In the genomic region with DNA sequence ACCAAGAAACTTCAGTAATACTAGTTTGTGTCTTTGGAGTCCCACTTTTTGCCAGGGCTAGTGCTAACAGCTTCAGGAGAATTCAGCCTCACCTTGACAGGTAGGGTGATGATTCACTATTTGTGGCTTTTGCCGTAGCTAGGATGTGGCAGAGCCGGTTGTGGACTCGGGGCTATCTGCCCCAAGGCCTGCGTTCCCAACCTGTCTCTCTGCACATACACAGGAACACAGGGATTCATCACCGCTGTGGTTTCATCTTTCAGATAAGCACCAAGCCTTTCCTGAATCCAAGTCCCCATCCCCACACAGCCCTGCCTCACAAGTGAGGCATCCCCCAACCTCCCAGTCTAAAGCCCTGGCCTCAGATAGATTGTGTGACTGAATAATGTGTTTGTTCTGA, we compare ENCODE assay signal across 15 cellular contexts. TPM values are rescaled to one million over a fixed set of nuclear protein-coding genes. Genes with fewer than 3 reads are reported as not detected.
DNase-seq lines count a peak whose midpoint lies in the region; ATAC-seq and TF ChIP-seq lines count a peak whose summit lies in the region.
"Had no signal": no experiment of that assay in that cellular context is flagged by ENCODE, and none has a peak within 500 bp of the region (broad histone marks: within the 10 kb centered on the region; RNA-seq: fewer than 3 reads in every experiment).

No MANE protein-coding gene starts in this region.

- H3K9me3 Mint-ChIP-seq in activated naive CD4-positive, alpha-beta T cell treated with anti-CD3 and anti-CD28 coated beads, Interleukin-2, amount 50 U/mL, for 24 hours: no peaks in the 10 kb centered on the region
- H3K9me3 Mint-ChIP-seq in activated CD8-positive, alpha-beta T cell treated with anti-CD3 and anti-CD28 coated beads, Interleukin-2, amount 10 ng/mL, durations not matched to agents 7 days and 5 days (ENCODE audit: insufficient read depth): no peaks in the 10 kb centered on the region
- no peaks in the 10 kb centered on the region for H3K9me3 Mint-ChIP-seq in stimulated activated naive B cell treated with anti-CD40 and anti-IgM and Interleukin-4, amounts not matched to agents 10 μg/mL and 1 μg/mL and 100 μg/mL, for 72 hours
- H3K9me3 Mint-ChIP-seq: stimulated activated memory B cell treated with anti-CD40 and anti-IgM and Interleukin-4, amounts not matched to agents 10 μg/mL and 1 μg/mL and 100 μg/mL, for 72 hours had no signal

- no peak for ATAC-seq in activated CD8-positive, alpha-beta T cell treated with anti-CD3 and anti-CD28 coated beads, Interleukin-2, amount 10 ng/mL, durations not matched to agents 7 days and 5 days
- ATAC-seq in stimulated activated naive B cell treated with anti-CD40 and anti-IgM and Interleukin-4, amounts not matched to agents 10 μg/mL and 1 μg/mL and 100 μg/mL, for 72 hours (replicated peaks): no peak
- no peak for ATAC-seq in HG02642 (IDR thresholded peaks at IDR 0.05; ENCODE audit: poor library complexity, unreplicated experiment)
- ATAC-seq: stimulated activated memory B cell treated with anti-CD40 and anti-IgM and Interleukin-4, amounts not matched to agents 10 μg/mL and 1 μg/mL and 100 μg/mL, for 72 hours had no signal

- POLR2A ChIA-PET in activated CD8-positive, alpha-beta T cell treated with anti-CD3 and anti-CD28 coated beads, Interleukin-2, amount 10 ng/mL, durations not matched to agents 7 days and 5 days (lab: Charles Lee): no interaction called here

- H3K4me3 Mint-ChIP-seq in activated naive CD4-positive, alpha-beta T cell treated with anti-CD3 and anti-CD28 coated beads, Interleukin-2, amount 50 U/mL, for 24 hours: peak overlapping the region; percentile 67
- H3K4me3 Mint-ChIP-seq in activated CD8-positive, alpha-beta T cell treated with anti-CD3 and anti-CD28 coated beads, Interleukin-2, amount 10 ng/mL, durations not matched to agents 7 days and 5 days: peak overlapping the region; percentile 44
- peak overlapping the region in 1 of 2 donors; percentile 79 for H3K4me3 Mint-ChIP-seq in stimulated activated naive B cell treated with anti-CD40 and anti-IgM and Interleukin-4, amounts not matched to agents 10 μg/mL and 1 μg/mL and 100 μg/mL, for 72 hours
- H3K4me3 Mint-ChIP-seq: stimulated activated memory B cell treated with anti-CD40 and anti-IgM and Interleukin-4, amounts not matched to agents 10 μg/mL and 1 μg/mL and 100 μg/mL, for 72 hours had no signal

- H3K36me3 ChIP-seq in hepatocyte (replicated peaks; ENCODE audit: insufficient read depth, low read depth): no peaks in the 10 kb centered on the region

- H3K79me2 ChIP-seq in hepatocyte: no peaks in the 10 kb centered on the region

- CTCF ChIA-PET in activated CD8-positive, alpha-beta T cell treated with anti-CD3 and anti-CD28 coated beads, Interleukin-2, amount 10 ng/mL, durations not matched to agents 7 days and 5 days (lab: Charles Lee): interaction anchor here (1.7 to 4.8 kb wide), 3 partner anchors 19 to 29 kb away, joined by 5 to 17 read pairs (median 17); no protein-coding TSS in a partner anchor

- no peaks in the 10 kb centered on the region for H3K36me3 Mint-ChIP-seq in activated naive CD4-positive, alpha-beta T cell treated with anti-CD3 and anti-CD28 coated beads, Interleukin-2, amount 50 U/mL, for 24 hours
- no peaks in the 10 kb centered on the region for H3K36me3 Mint-ChIP-seq in activated CD8-positive, alpha-beta T cell treated with anti-CD3 and anti-CD28 coated beads, Interleukin-2, amount 10 ng/mL, durations not matched to agents 7 days and 5 days (ENCODE audit: low read depth)
- peaks cover 0 to 2% of the 10 kb centered on the region in 2 donors for H3K36me3 Mint-ChIP-seq in stimulated activated naive B cell treated with anti-CD40 and anti-IgM and Interleukin-4, amounts not matched to agents 10 μg/mL and 1 μg/mL and 100 μg/mL, for 72 hours
- H3K36me3 Mint-ChIP-seq: stimulated activated memory B cell treated with anti-CD40 and anti-IgM and Interleukin-4, amounts not matched to agents 10 μg/mL and 1 μg/mL and 100 μg/mL, for 72 hours had no signal

- peaks cover 48% of the 10 kb centered on the region for H3K27me3 Mint-ChIP-seq in activated naive CD4-positive, alpha-beta T cell treated with anti-CD3 and anti-CD28 coated beads, Interleukin-2, amount 50 U/mL, for 24 hours
- H3K27me3 Mint-ChIP-seq in activated CD8-positive, alpha-beta T cell treated with anti-CD3 and anti-CD28 coated beads, Interleukin-2, amount 10 ng/mL, durations not matched to agents 7 days and 5 days (ENCODE audit: low read depth): peaks cover 72% of the 10 kb centered on the region
- peaks cover 72 to 94% of the 10 kb centered on the region in 2 donors for H3K27me3 Mint-ChIP-seq in stimulated activated naive B cell treated with anti-CD40 and anti-IgM and Interleukin-4, amounts not matched to agents 10 μg/mL and 1 μg/mL and 100 μg/mL, for 72 hours

- WGBS in hepatocyte (ENCODE audit: low lambda C conversion rate, missing lambda C conversion rate): 41% methylated on average over 5 of the region's 5 CpGs

- no peaks in the 10 kb centered on the region for H3K9me3 ChIP-seq in hepatocyte (ENCODE audit: low read depth)
- H3K9me3 ChIP-seq: SK-N-SH had no signal

- DNase-seq in activated naive CD4-positive, alpha-beta T cell treated with anti-CD3 and anti-CD28 coated beads, Interleukin-2, amount 50 U/mL, for 16 hours: no peak
- DNase-seq in activated CD8-positive, alpha-beta T cell treated with anti-CD3 and anti-CD28 coated beads, Interleukin-2, amount 10 ng/mL, durations not matched to agents 7 days and 5 days: no peak
- DNase-seq in hepatocyte (ENCODE audit: low spot score) (no peak), hepatic stellate cell (ENCODE audit: low spot score) (no peak), GF-D8 (lab: John Stamatoyannopoulos, UW) (no peak)
- DNase-seq in stimulated activated naive B cell treated with anti-CD40 and anti-IgM and Interleukin-4, amounts not matched to agents 10 μg/mL and 1 μg/mL and 100 μg/mL, for 72 hours: no peak
- DNase-seq: activated CD4-positive, CD25-positive, alpha-beta regulatory T cell treated with anti-CD3 and anti-CD28 coated beads, Interleukin-2, amount 50 U/mL, for 72 hours; activated T-cell treated with anti-CD3 and anti-CD28 coated beads for 4 hours; NCI-H1105 treated with DMSO at 0.1 percent for 48 hours; occipital lobe; SK-N-SH had no signal

- no peaks in the 10 kb centered on the region for H4K20me1 ChIP-seq in hepatocyte (ENCODE audit: insufficient read depth, poor library complexity, severe bottlenecking)

- H3K27me3 ChIP-seq in hepatocyte: peaks cover 82% of the 10 kb centered on the region

- H2AFZ ChIP-seq in hepatocyte: no peak overlapping the region

- no peak overlapping the region for H3K27ac ChIP-seq in hepatocyte

- peak overlapping the region; percentile 82 for H3K4me2 ChIP-seq in hepatocyte
- H3K4me2 ChIP-seq: SK-N-SH had no signal

- no peak overlapping the region for H3K27ac Mint-ChIP-seq in activated naive CD4-positive, alpha-beta T cell treated with anti-CD3 and anti-CD28 coated beads, Interleukin-2, amount 50 U/mL, for 24 hours
- H3K27ac Mint-ChIP-seq in activated CD8-positive, alpha-beta T cell treated with anti-CD3 and anti-CD28 coated beads, Interleukin-2, amount 10 ng/mL, durations not matched to agents 7 days and 5 days: no peak overlapping the region
- peak overlapping the region; percentile 56 for H3K27ac Mint-ChIP-seq in stimulated activated naive B cell treated with anti-CD40 and anti-IgM and Interleukin-4, amounts not matched to agents 10 μg/mL and 1 μg/mL and 100 μg/mL, for 72 hours

- H3K4me1 Mint-ChIP-seq in activated naive CD4-positive, alpha-beta T cell treated with anti-CD3 and anti-CD28 coated beads, Interleukin-2, amount 50 U/mL, for 24 hours: peaks cover 4% of the 10 kb centered on the region
- H3K4me1 Mint-ChIP-seq in activated CD8-positive, alpha-beta T cell treated with anti-CD3 and anti-CD28 coated beads, Interleukin-2, amount 10 ng/mL, durations not matched to agents 7 days and 5 days (ENCODE audit: low read depth): peaks cover 6% of the 10 kb centered on the region
- H3K4me1 Mint-ChIP-seq in stimulated activated naive B cell treated with anti-CD40 and anti-IgM and Interleukin-4, amounts not matched to agents 10 μg/mL and 1 μg/mL and 100 μg/mL, for 72 hours: peaks cover 1 to 17% of the 10 kb centered on the region in 2 donors

- no peak overlapping the region for H3K4me3 ChIP-seq in hepatocyte
- H3K4me3 ChIP-seq: lung had no signal

- H3K4me1 ChIP-seq in hepatocyte (ENCODE audit: insufficient read depth): peaks cover 33% of the 10 kb centered on the region

- H3K9me2 ChIP-seq in hepatocyte (replicated peaks; ENCODE audit: insufficient read depth): no peaks in the 10 kb centered on the region
- H3K9me2 ChIP-seq: SK-N-SH had no signal

- no peak for TF ChIP-seq CTCF in hepatocyte (IDR thresholded peaks at IDR 0.05; ENCODE audit: poor library complexity)

RNA-seq across cellular contexts. Expression of gene POLG, which starts 45.2 kb away (rescaled TPM):
- total RNA-seq in activated CD8-positive, alpha-beta T cell treated with anti-CD3 and anti-CD28 coated beads, Interleukin-2, amount 10 ng/mL, durations not matched to agents 7 days and 5 days: 100 to 1,000 TPM; 121 to 128 TPM
- total RNA-seq in hepatocyte: 28.0 and 54.0 TPM in 2 replicates
- polyA plus RNA-seq in hepatocyte: 34.0 and 44.1 TPM in 2 replicates
